14 cellular contexts compared by ENCODE assay signal in genomic region chr7:47170516-47170915, GRCh38.
DNase-seq lines count a peak whose midpoint lies in the region; ATAC-seq, FAIRE-seq and TF ChIP-seq lines count a peak whose summit lies in the region.
"Had no signal": no experiment of that assay in that cellular context is flagged by ENCODE, and none has a peak within 500 bp of the region (broad histone marks: within the 10 kb centered on the region; RNA-seq: fewer than 3 reads in every experiment).

No MANE protein-coding gene starts in this region.

- no peak for FAIRE-seq in K562 (lab: Jason Lieb, UNC)

- no peaks in the 10 kb centered on the region for H3K4me1 Mint-ChIP-seq in activated T-helper 2 cell treated with anti-CD3 and anti-CD28 coated beads, Interferon-gamma antibody, Interleukin-2, Interleukin-4, amounts not matched to agents 10 μg/mL and 5 μg/mL and 100 μg/mL, durations not matched to agents 14 hours and 24 hours and 36 hours (ENCODE audit: low read depth)

- no peak for TF ChIP-seq EP300 in K562 (IDR thresholded peaks at IDR 0.05; ENCODE audit: low read length)

- no peaks in the 10 kb centered on the region for H4K20me1 ChIP-seq in K562 (replicated peaks; ENCODE audit: control insufficient read depth, insufficient read depth, low read length)

- DNase-seq in HT-29 (ENCODE audit: low spot score) (peak; percentile 44), K562 (ENCODE audit: extremely low read depth in 1 of 4, low spot score in 3 of 4) (no peak), left lobe of liver (ENCODE audit: low spot score) (no peak), AML-193 (lab: John Stamatoyannopoulos, UW) (no peak), NCI-H2171 treated with DMSO at 0.1 percent for 48 hours (lab: John Stamatoyannopoulos, UW) (no peak), SHP77 treated with DMSO at 0.1 percent for 48 hours (lab: John Stamatoyannopoulos, UW) (no peak)
- no peak for DNase-seq in activated T-helper 2 cell treated with anti-CD3 and anti-CD28 coated beads, Interferon-gamma antibody, Interleukin-2, Interleukin-4, amounts not matched to agents 10 μg/mL and 5 μg/mL and 100 μg/mL, durations not matched to agents 14 hours and 24 hours and 36 hours (ENCODE audit: low spot score)
- DNase-seq: Kasumi-1 had no signal

- H3K27me3 ChIP-seq in K562 (ENCODE audit: control insufficient read depth in 2 of 2, insufficient read depth in 2 of 2, low read length in 2 of 2) = no peaks in the 10 kb centered on the region
- H3K27me3 ChIP-seq: ascending aorta, esophagus muscularis mucosa had no signal

- no peak overlapping the region for H2AFZ ChIP-seq in K562 (ENCODE audit: low read depth, low read length)
- H2AFZ ChIP-seq: parathyroid adenoma had no signal

- no peaks in the 10 kb centered on the region for H3K36me3 ChIP-seq in K562 (ENCODE audit: control insufficient read depth, insufficient read depth, low read length)
- H3K36me3 ChIP-seq: ascending aorta, esophagus muscularis mucosa had no signal

- no peaks in the 10 kb centered on the region for H3K4me1 ChIP-seq in K562 (replicated peaks in 1 of 2; ENCODE audit: control insufficient read depth in 2 of 2, insufficient read depth in 2 of 2, low read length in 2 of 2)
- H3K4me1 ChIP-seq: ascending aorta, esophagus muscularis mucosa, parathyroid adenoma had no signal

- no peak overlapping the region for H3K27ac Mint-ChIP-seq in activated T-helper 2 cell treated with anti-CD3 and anti-CD28 coated beads, Interferon-gamma antibody, Interleukin-2, Interleukin-4, amounts not matched to agents 10 μg/mL and 5 μg/mL and 100 μg/mL, durations not matched to agents 14 hours and 24 hours and 36 hours

- no peaks in the 10 kb centered on the region for H3K9me1 ChIP-seq in K562 (ENCODE audit: control insufficient read depth, insufficient read depth, low read length)

- no peak for TF ChIP-seq POLR2A in K562 (conservative IDR thresholded peaks at IDR 0.05)

- POLR2A ChIA-PET in K562 (lab: Yijun Ruan, JAX) = no interaction called here

- CTCF ChIA-PET in K562 (lab: Yijun Ruan, JAX; ENCODE audit: low intra/inter-chr PET ratio) = no interaction called here

- TF ChIP-seq CTCF in C4-2B (conservative IDR thresholded peaks at IDR 0.05) = peak; percentile 60
- peak in 2 of 3 experiments; percentile 14 to 25; a peak in 1 of 6 replicates for TF ChIP-seq CTCF in K562 (IDR thresholded peaks at IDR 0.05 in 2 of 3, conservative IDR thresholded peaks at IDR 0.05 in 1 of 3; ENCODE audit: insufficient read depth in 2 of 3, low read depth in 1 of 3, low read length in 3 of 3)

- H3K9me3 Mint-ChIP-seq in activated T-helper 2 cell treated with anti-CD3 and anti-CD28 coated beads, Interferon-gamma antibody, Interleukin-2, Interleukin-4, amounts not matched to agents 10 μg/mL and 5 μg/mL and 100 μg/mL, durations not matched to agents 14 hours and 24 hours and 36 hours = no peaks in the 10 kb centered on the region

- in situ Hi-C loops in K562 (cut with MboI) = no loop called here

- BruUV-seq in K562 (replicated peaks; lab: Mats Ljungman, UMichigan) = no TSS peak

- H3K27me3 Mint-ChIP-seq in activated T-helper 2 cell treated with anti-CD3 and anti-CD28 coated beads, Interferon-gamma antibody, Interleukin-2, Interleukin-4, amounts not matched to agents 10 μg/mL and 5 μg/mL and 100 μg/mL, durations not matched to agents 14 hours and 24 hours and 36 hours (ENCODE audit: low read depth) = no peaks in the 10 kb centered on the region

- no peaks in the 10 kb centered on the region for H3K9me3 ChIP-seq in K562 (replicated peaks; ENCODE audit: control insufficient read depth, insufficient read depth, low read depth, low read length)
- H3K9me3 ChIP-seq: ascending aorta, esophagus muscularis mucosa had no signal

- H3K4me2 ChIP-seq in K562 (ENCODE audit: insufficient read depth, low read length) = no peak overlapping the region

- no peak overlapping the region for H3K4me3 Mint-ChIP-seq in activated T-helper 2 cell treated with anti-CD3 and anti-CD28 coated beads, Interferon-gamma antibody, Interleukin-2, Interleukin-4, amounts not matched to agents 10 μg/mL and 5 μg/mL and 100 μg/mL, durations not matched to agents 14 hours and 24 hours and 36 hours (ENCODE audit: low read depth)

- intact Hi-C loops in K562 (cut with micrococcal nuclease) = no loop called here
- intact Hi-C loops in activated T-helper 2 cell treated with anti-CD3 and anti-CD28 coated beads, Interferon-gamma antibody, Interleukin-2, Interleukin-4, amounts not matched to agents 10 μg/mL and 5 μg/mL and 100 μg/mL, durations not matched to agents 14 hours and 24 hours and 36 hours (cut with micrococcal nuclease) = no loop called here

- H3K27ac ChIP-seq in C4-2B (no peak overlapping the region), K562 (ENCODE audit: extremely low read depth, low read depth, low read length) (no peak overlapping the region)
- H3K27ac ChIP-seq: ascending aorta, esophagus muscularis mucosa, parathyroid adenoma, SK-N-MC had no signal

- 0% methylated on average over 1 of the region's 1 CpG for WGBS in K562 (ENCODE audit: insufficient coverage, low coverage, missing lambda C conversion rate)

- H3K4me3 ChIP-seq in K562 = no peak overlapping the region
- H3K4me3 ChIP-seq: ascending aorta, esophagus muscularis mucosa, lung, SK-N-MC had no signal

- H3K79me2 ChIP-seq in K562 (ENCODE audit: control insufficient read depth, insufficient read depth, low read length) = no peaks in the 10 kb centered on the region
- H3K79me2 ChIP-seq: parathyroid adenoma had no signal

- H3K36me3 Mint-ChIP-seq in activated T-helper 2 cell treated with anti-CD3 and anti-CD28 coated beads, Interferon-gamma antibody, Interleukin-2, Interleukin-4, amounts not matched to agents 10 μg/mL and 5 μg/mL and 100 μg/mL, durations not matched to agents 14 hours and 24 hours and 36 hours (ENCODE audit: low read depth) = no peaks in the 10 kb centered on the region

- ATAC-seq in K562 = peak; percentile 66
- ATAC-seq in left lobe of liver = peak; percentile 71

- peak in 1 of 2 experiments; percentile 14; a peak in 1 of 4 replicates for TF ChIP-seq RAD21 in K562 (CRISPR knock-in tag; conservative IDR thresholded peaks at IDR 0.05 in 1 of 2, IDR thresholded peaks at IDR 0.05 in 1 of 2)

- H3K9ac ChIP-seq in K562 (ENCODE audit: insufficient read depth in 1 of 2, low read depth in 2 of 2, low read length in 2 of 2) = no peak overlapping the region
- H3K9ac ChIP-seq: parathyroid adenoma had no signal

TF ChIP-seq in K562, 482 proteins besides CTCF, POLR2A, EP300 and RAD21:
- TF ChIP-seq HDAC3 (IDR thresholded peaks at IDR 0.05; ENCODE audit: borderline replicate concordance, partially characterized antibody) (no peak), HDGF (IDR thresholded peaks at IDR 0.05) (no peak), SRSF3 (IDR thresholded peaks at IDR 0.05; ENCODE audit: insufficient read depth, low read length) (no peak), ZNF780A (CRISPR knock-in tag; IDR thresholded peaks at IDR 0.05) (no peak), BRF2 (IDR thresholded peaks at IDR 0.05; ENCODE audit: borderline replicate concordance, insufficient read depth, insufficient read length) (no peak), ZKSCAN3 (CRISPR knock-in tag; IDR thresholded peaks at IDR 0.05) (no peak), ZNF134 (CRISPR knock-in tag; conservative IDR thresholded peaks at IDR 0.05) (no peak), ZNF217 (CRISPR knock-in tag; IDR thresholded peaks at IDR 0.05) (no peak), REST (CRISPR knock-in tag; IDR thresholded peaks at IDR 0.05; ENCODE audit: low read depth) (no peak), PRMT5 (CRISPR knock-in tag; IDR thresholded peaks at IDR 0.05) (no peak), HNRNPH1 (optimal IDR thresholded peaks at IDR 0.05; ENCODE audit: low read depth, low read length) (no peak), TBL1XR1 (IDR thresholded peaks at IDR 0.05; ENCODE audit: low read length in 2 of 2) (no peak), SMARCC2 (IDR thresholded peaks at IDR 0.05; ENCODE audit: low read depth) (no peak), ZNF197 (CRISPR knock-in tag; IDR thresholded peaks at IDR 0.05; ENCODE audit: low read depth) (no peak)
